Comparison of ENCODE assay signal across 18 cellular contexts in genomic region chr10:49071221-49071761, GRCh38. TPM values are rescaled to one million over a fixed set of nuclear protein-coding genes. Genes with fewer than 3 reads are reported as not detected.
DNase-seq lines count a peak whose midpoint lies in the region; ATAC-seq, FAIRE-seq and TF ChIP-seq lines count a peak whose summit lies in the region.
"Had no signal": no experiment of that assay in that cellular context is flagged by ENCODE, and none has a peak within 500 bp of the region (broad histone marks: within the 10 kb centered on the region; RNA-seq: fewer than 3 reads in every experiment).

No MANE protein-coding gene starts in this region.

- peak overlapping the region; percentile 11 for H3K27ac Mint-ChIP-seq in activated CD8-positive, alpha-beta T cell treated with anti-CD3 and anti-CD28 coated beads, Interleukin-2, amount 10 ng/mL, durations not matched to agents 7 days and 5 days
- H3K27ac Mint-ChIP-seq in activated CD8-positive, alpha-beta T cell treated with anti-CD3 and anti-CD28 coated beads for 36 hours: no peak overlapping the region
- H3K27ac Mint-ChIP-seq: activated CD4-positive, alpha-beta memory T cell treated with anti-CD3 and anti-CD28 coated beads, Interleukin-2, amount 10 ng/mL, durations not matched to agents 7 days and 5 days; activated T-helper 17 cell treated with anti-CD3 and anti-CD28 coated beads, Interleukin-2, amount 50 U/mL, for 72 hours; CD8-positive, alpha-beta T cell had no signal

- H4K20me1 ChIP-seq in keratinocyte (ENCODE audit: control insufficient read depth, extremely low read depth, insufficient read depth, low read length): no peaks in the 10 kb centered on the region

- intact Hi-C loops in activated CD8-positive, alpha-beta T cell treated with anti-CD3 and anti-CD28 coated beads for 36 hours (cut with micrococcal nuclease): no loop called here
- intact Hi-C loops in colonic mucosa (cut with DNase I): no loop called here
- intact Hi-C loops in mucosa of descending colon (cut with DNase I, micrococcal nuclease): no loop called here

- dilution Hi-C loops in keratinocyte (cut with MboI; ENCODE audit: extremely low pct_ligation_motif_present, low sequenced_read_pairs): no loop called here

- no peaks in the 10 kb centered on the region for H3K9me1 ChIP-seq in keratinocyte (ENCODE audit: control insufficient read depth, extremely low read depth, insufficient read depth, low read length)

- FAIRE-seq in keratinocyte (lab: Jason Lieb, UNC): peak; percentile 86
- FAIRE-seq: A549, H1 had no signal

- 94% methylated on average over 6 of the region's 6 CpGs for WGBS in thymus

- no peak for ATAC-seq in activated CD8-positive, alpha-beta T cell treated with anti-CD3 and anti-CD28 coated beads, Interleukin-2, amount 10 ng/mL, durations not matched to agents 7 days and 5 days
- ATAC-seq in activated CD8-positive, alpha-beta T cell treated with anti-CD3 and anti-CD28 coated beads for 36 hours: no peak
- ATAC-seq in GM21526 (IDR thresholded peaks at IDR 0.05; ENCODE audit: low FRiP score, unreplicated experiment): no peak
- ATAC-seq in mucosa of descending colon: no peak
- ATAC-seq: A549; activated T-helper 17 cell treated with anti-CD3 and anti-CD28 coated beads, Interleukin-2, amount 50 U/mL, for 72 hours; CD8-positive, alpha-beta T cell; K562 had no signal

- no peaks in the 10 kb centered on the region for H3K4me1 ChIP-seq in colonic mucosa
- peaks cover 19% of the 10 kb centered on the region for H3K4me1 ChIP-seq in keratinocyte (ENCODE audit: control insufficient read depth, extremely low read depth, insufficient read depth, low read length)
- no peaks in the 10 kb centered on the region for H3K4me1 ChIP-seq in thymus (ENCODE audit: control insufficient read depth, insufficient read depth, low read length)
- H3K4me1 ChIP-seq in mucosa of descending colon (ENCODE audit: low read depth): no peaks in the 10 kb centered on the region
- H3K4me1 ChIP-seq: A549 had no signal

- no peak overlapping the region for H3K27ac ChIP-seq in colonic mucosa
- peak overlapping the region; percentile 21 for H3K27ac ChIP-seq in keratinocyte (ENCODE audit: control insufficient read depth, insufficient read depth, low read length)
- H3K27ac ChIP-seq in thymus (ENCODE audit: low read depth): peak overlapping the region; percentile 9
- H3K27ac ChIP-seq: A549, upper lobe of left lung had no signal

- H3K4me3 Mint-ChIP-seq in activated CD8-positive, alpha-beta T cell treated with anti-CD3 and anti-CD28 coated beads, Interleukin-2, amount 10 ng/mL, durations not matched to agents 7 days and 5 days: no peak overlapping the region
- no peak overlapping the region for H3K4me3 Mint-ChIP-seq in activated CD8-positive, alpha-beta T cell treated with anti-CD3 and anti-CD28 coated beads for 36 hours
- H3K4me3 Mint-ChIP-seq: activated CD4-positive, alpha-beta memory T cell treated with anti-CD3 and anti-CD28 coated beads, Interleukin-2, amount 10 ng/mL, durations not matched to agents 7 days and 5 days; activated T-helper 17 cell treated with anti-CD3 and anti-CD28 coated beads, Interleukin-2, amount 50 U/mL, for 72 hours; CD8-positive, alpha-beta T cell had no signal

- H3K4me2 ChIP-seq in keratinocyte (ENCODE audit: control insufficient read depth, extremely low read depth, insufficient read depth, low read depth, low read length): peak overlapping the region; percentile 18
- H3K4me2 ChIP-seq: A549 had no signal

- H3K36me3 ChIP-seq in colonic mucosa (no peaks in the 10 kb centered on the region), keratinocyte (ENCODE audit: control insufficient read depth in 2 of 2, extremely low read depth in 1 of 2, insufficient read depth in 2 of 2, low read length in 2 of 2) (no peaks in the 10 kb centered on the region), thymus (ENCODE audit: control insufficient read depth, insufficient read depth) (no peaks in the 10 kb centered on the region), mucosa of descending colon (ENCODE audit: low read depth) (no peaks in the 10 kb centered on the region)
- H3K36me3 ChIP-seq: upper lobe of left lung had no signal

- POLR2A ChIA-PET in activated CD8-positive, alpha-beta T cell treated with anti-CD3 and anti-CD28 coated beads, Interleukin-2, amount 10 ng/mL, durations not matched to agents 7 days and 5 days (lab: Charles Lee): no interaction called here
- POLR2A ChIA-PET in activated CD8-positive, alpha-beta T cell treated with anti-CD3 and anti-CD28 coated beads for 36 hours (lab: Charles Lee): no interaction called here

- H3K9me3 Mint-ChIP-seq in activated CD8-positive, alpha-beta T cell treated with anti-CD3 and anti-CD28 coated beads, Interleukin-2, amount 10 ng/mL, durations not matched to agents 7 days and 5 days (ENCODE audit: insufficient read depth): no peaks in the 10 kb centered on the region
- no peaks in the 10 kb centered on the region for H3K9me3 Mint-ChIP-seq in activated CD8-positive, alpha-beta T cell treated with anti-CD3 and anti-CD28 coated beads for 36 hours
- H3K9me3 Mint-ChIP-seq: activated CD4-positive, alpha-beta memory T cell treated with anti-CD3 and anti-CD28 coated beads, Interleukin-2, amount 10 ng/mL, durations not matched to agents 7 days and 5 days; activated T-helper 17 cell treated with anti-CD3 and anti-CD28 coated beads, Interleukin-2, amount 50 U/mL, for 72 hours; CD8-positive, alpha-beta T cell had no signal

- H3K4me3 ChIP-seq in colonic mucosa: no peak overlapping the region
- no peak overlapping the region for H3K4me3 ChIP-seq in keratinocyte (ENCODE audit: control insufficient read depth in 2 of 3, extremely low read depth in 1 of 3, insufficient read depth in 2 of 3, low read depth in 1 of 3, low read length in 3 of 3)
- no peak overlapping the region for H3K4me3 ChIP-seq in thymus (ENCODE audit: low read length)
- no peak overlapping the region for H3K4me3 ChIP-seq in mucosa of descending colon
- H3K4me3 ChIP-seq: A549, K562, upper lobe of left lung had no signal

- H3K27me3 Mint-ChIP-seq in activated CD8-positive, alpha-beta T cell treated with anti-CD3 and anti-CD28 coated beads, Interleukin-2, amount 10 ng/mL, durations not matched to agents 7 days and 5 days (ENCODE audit: low read depth): peaks cover 3% of the 10 kb centered on the region
- H3K27me3 Mint-ChIP-seq in activated CD8-positive, alpha-beta T cell treated with anti-CD3 and anti-CD28 coated beads for 36 hours: peaks cover 4% of the 10 kb centered on the region
- H3K27me3 Mint-ChIP-seq: activated CD4-positive, alpha-beta memory T cell treated with anti-CD3 and anti-CD28 coated beads, Interleukin-2, amount 10 ng/mL, durations not matched to agents 7 days and 5 days had no signal

- H3K9ac ChIP-seq in colonic mucosa (ENCODE audit: low read depth in 2 of 2, low read length in 2 of 2): no peak overlapping the region
- no peak overlapping the region for H3K9ac ChIP-seq in keratinocyte (ENCODE audit: control insufficient read depth, extremely low read depth, insufficient read depth, low read length)

- H3K9me3 ChIP-seq in colonic mucosa (no peaks in the 10 kb centered on the region), keratinocyte (ENCODE audit: control insufficient read depth, low read depth, low read length) (no peaks in the 10 kb centered on the region), thymus (ENCODE audit: control insufficient read depth) (no peaks in the 10 kb centered on the region), mucosa of descending colon (no peaks in the 10 kb centered on the region)
- H3K9me3 ChIP-seq: A549, upper lobe of left lung had no signal

- no peak for DNase-seq in activated CD8-positive, alpha-beta T cell treated with anti-CD3 and anti-CD28 coated beads, Interleukin-2, amount 10 ng/mL, durations not matched to agents 7 days and 5 days
- DNase-seq in activated CD8-positive, alpha-beta T cell treated with anti-CD3 and anti-CD28 coated beads for 36 hours: no peak
- DNase-seq in colonic mucosa: peak; percentile 1
- peak; percentile 79 for DNase-seq in keratinocyte (ENCODE audit: low read depth, low spot score)
- no peak for DNase-seq in DMS114 treated with DMSO at 0.1 percent for 48 hours (lab: John Stamatoyannopoulos, UW; ENCODE audit: unreplicated experiment)
- no peak for DNase-seq in mucosa of descending colon
- DNase-seq: activated CD4-positive, alpha-beta memory T cell treated with anti-CD3 and anti-CD28 coated beads, Interleukin-2, amount 10 ng/mL, durations not matched to agents 7 days and 5 days; NCI-H1436; retina; stimulated activated CD4-positive, alpha-beta T cell treated with anti-CD3 and anti-CD28 coated beads, Interleukin-4, amount 100 ng/mL, for 24 hours; upper lobe of left lung had no signal

- no peaks in the 10 kb centered on the region for H3K79me2 ChIP-seq in keratinocyte (ENCODE audit: control insufficient read depth, insufficient read depth, low read length)

- CTCF ChIA-PET in activated CD8-positive, alpha-beta T cell treated with anti-CD3 and anti-CD28 coated beads, Interleukin-2, amount 10 ng/mL, durations not matched to agents 7 days and 5 days (lab: Charles Lee): no interaction called here
- CTCF ChIA-PET in activated CD8-positive, alpha-beta T cell treated with anti-CD3 and anti-CD28 coated beads for 36 hours (lab: Charles Lee): no interaction called here

- H3K27me3 ChIP-seq in colonic mucosa (no peaks in the 10 kb centered on the region), keratinocyte (ENCODE audit: control insufficient read depth, extremely low read depth, insufficient read depth, low read length) (peaks cover 3% of the 10 kb centered on the region), thymus (ENCODE audit: control insufficient read depth, insufficient read depth) (no peaks in the 10 kb centered on the region)
- H3K27me3 ChIP-seq: upper lobe of left lung had no signal

- H2AFZ ChIP-seq in keratinocyte (ENCODE audit: control insufficient read depth, low read length): no peak overlapping the region

- H3K36me3 Mint-ChIP-seq in activated CD8-positive, alpha-beta T cell treated with anti-CD3 and anti-CD28 coated beads, Interleukin-2, amount 10 ng/mL, durations not matched to agents 7 days and 5 days (ENCODE audit: low read depth): no peaks in the 10 kb centered on the region
- no peaks in the 10 kb centered on the region for H3K36me3 Mint-ChIP-seq in activated CD8-positive, alpha-beta T cell treated with anti-CD3 and anti-CD28 coated beads for 36 hours (ENCODE audit: low read depth)
- H3K36me3 Mint-ChIP-seq: CD8-positive, alpha-beta T cell had no signal

- TF ChIP-seq CTCF in activated CD8-positive, alpha-beta T cell treated with anti-CD3 and anti-CD28 coated beads for 36 hours (IDR thresholded peaks at IDR 0.05): no peak
- TF ChIP-seq CTCF in colonic mucosa (IDR thresholded peaks at IDR 0.05): no peak
- TF ChIP-seq CTCF in keratinocyte (optimal IDR thresholded peaks at IDR 0.05 in 1 of 3, IDR thresholded peaks at IDR 0.05 in 1 of 3, conservative IDR thresholded peaks at IDR 0.05 in 1 of 3; ENCODE audit: extremely low read depth in 1 of 3, insufficient read depth in 2 of 3, low read length in 3 of 3): no peak
- TF ChIP-seq CTCF in mucosa of descending colon (IDR thresholded peaks at IDR 0.05): no peak

- peaks cover 10% of the 10 kb centered on the region for H3K4me1 Mint-ChIP-seq in activated CD8-positive, alpha-beta T cell treated with anti-CD3 and anti-CD28 coated beads, Interleukin-2, amount 10 ng/mL, durations not matched to agents 7 days and 5 days (ENCODE audit: low read depth)
- H3K4me1 Mint-ChIP-seq in activated CD8-positive, alpha-beta T cell treated with anti-CD3 and anti-CD28 coated beads for 36 hours (ENCODE audit: low read depth): peaks cover 2% of the 10 kb centered on the region
- H3K4me1 Mint-ChIP-seq: activated T-helper 17 cell treated with anti-CD3 and anti-CD28 coated beads, Interleukin-2, amount 50 U/mL, for 72 hours had no signal

RNA-seq across cellular contexts. Expression of gene VSTM4, which starts 44.0 kb away (rescaled TPM):
- not detected for total RNA-seq in activated CD8-positive, alpha-beta T cell treated with anti-CD3 and anti-CD28 coated beads, Interleukin-2, amount 10 ng/mL, durations not matched to agents 7 days and 5 days
- total RNA-seq in activated CD8-positive, alpha-beta T cell treated with anti-CD3 and anti-CD28 coated beads for 36 hours: under 1 TPM; 0.04 to 0.09 TPM
- total RNA-seq in colonic mucosa (1 to 10 TPM; 1.2 to 3.1 TPM), mucosa of descending colon (10 to 100 TPM in 1 of 3 donors, 1 to 10 TPM in 2; 1.5 to 13.8 (median 2.2) TPM)
- polyA plus RNA-seq in keratinocyte (not detected in 3 replicates), thymus (2.3 TPM)
- not detected for polyA plus RNA-seq in keratinocyte (2011; ENCODE audit: low read depth)
- polyA plus RNA-seq in keratinocyte (2011; cell fraction: cytosol; rRNA removed): not detected in 2 replicates
- polyA plus RNA-seq in keratinocyte (2011; cell fraction: nucleus; rRNA removed): not detected in 2 replicates
- polyA plus RNA-seq in keratinocyte (2012; ENCODE audit: low replicate concordance): not detected in 2 replicates
- not detected in 3 replicates for polyA minus RNA-seq in keratinocyte
- not detected for polyA minus RNA-seq in keratinocyte (2011; cell fraction: cytosol; rRNA and poly(A)+ RNA removed)
- not detected in 2 replicates for polyA minus RNA-seq in keratinocyte (2011; cell fraction: nucleus; rRNA and poly(A)+ RNA removed)
- total RNA-seq: CD8-positive, alpha-beta T cell had no signal

Comparison
In these comparisons a context has a peak if more than half of its experiments do, and no peak if none do; other contexts are left out.
1. DNase-seq: peak in colonic mucosa (single experiment) and keratinocyte (single experiment); none in activated CD8-positive, alpha-beta T cell treated with anti-CD3 and anti-CD28 coated beads, Interleukin-2, amount 10 ng/mL, durations not matched to agents 7 days and 5 days (single experiment), activated CD8-positive, alpha-beta T cell treated with anti-CD3 and anti-CD28 coated beads for 36 hours (single experiment), DMS114 treated with DMSO at 0.1 percent for 48 hours (single experiment) and mucosa of descending colon (0 of 3).